In genomic region chr2:200252661-200253067, GRCh38 we compare ENCODE assay signal across 13 cellular contexts. TPM values are rescaled to one million over a fixed set of nuclear protein-coding genes. Genes with fewer than 3 reads are reported as not detected.
DNase-seq lines count a peak whose midpoint lies in the region; FAIRE-seq and TF ChIP-seq lines count a peak whose summit lies in the region.
"Had no signal": no experiment of that assay in that cellular context is flagged by ENCODE, and none has a peak within 500 bp of the region (broad histone marks: within the 10 kb centered on the region; RNA-seq: fewer than 3 reads in every experiment).

No MANE protein-coding gene starts in this region.

- no peak overlapping the region for H3K27ac ChIP-seq in keratinocyte (ENCODE audit: control insufficient read depth, insufficient read depth, low read length)
- H3K27ac ChIP-seq in testis, result no peak overlapping the region
- H3K27ac ChIP-seq: SK-N-MC had no signal

- H3K27me3 ChIP-seq in bronchial epithelial cell (ENCODE audit: control insufficient read depth, insufficient read depth, low read length) (no peaks in the 10 kb centered on the region), keratinocyte (ENCODE audit: control insufficient read depth, extremely low read depth, insufficient read depth, low read length) (no peaks in the 10 kb centered on the region), testis (no peaks in the 10 kb centered on the region)

- H3K4me3 ChIP-seq in bronchial epithelial cell (ENCODE audit: low read depth, low read length) (no peak overlapping the region), keratinocyte (ENCODE audit: control insufficient read depth in 2 of 3, extremely low read depth in 1 of 3, insufficient read depth in 2 of 3, low read depth in 1 of 3, low read length in 3 of 3) (no peak overlapping the region), testis (no peak overlapping the region)
- H3K4me3 ChIP-seq: lung, SK-N-MC had no signal

- H3K4me1 ChIP-seq in keratinocyte (ENCODE audit: control insufficient read depth, extremely low read depth, insufficient read depth, low read length) (peaks cover 8% of the 10 kb centered on the region), testis (no peaks in the 10 kb centered on the region)

- FAIRE-seq in bronchial epithelial cell (lab: Jason Lieb, UNC), result no peak
- FAIRE-seq in keratinocyte (lab: Jason Lieb, UNC), result no peak

- H3K36me3 ChIP-seq in bronchial epithelial cell (ENCODE audit: control insufficient read depth, insufficient read depth, low read length) (no peaks in the 10 kb centered on the region), keratinocyte (ENCODE audit: control insufficient read depth in 2 of 2, extremely low read depth in 1 of 2, insufficient read depth in 2 of 2, low read length in 2 of 2) (no peaks in the 10 kb centered on the region), testis (ENCODE audit: low read depth, missing control alignments) (no peaks in the 10 kb centered on the region)

- dilution Hi-C loops in keratinocyte (cut with MboI; ENCODE audit: extremely low pct_ligation_motif_present, low sequenced_read_pairs), result no loop called here

- intact Hi-C loops in testis (cut with DNase I; ENCODE audit: low total_unique reads), result no loop called here

- no peak for TF ChIP-seq CTCF in bronchial epithelial cell (IDR thresholded peaks at IDR 0.05; ENCODE audit: insufficient read depth, low read length, severe bottlenecking)
- no peak for TF ChIP-seq CTCF in keratinocyte (optimal IDR thresholded peaks at IDR 0.05 in 1 of 3, IDR thresholded peaks at IDR 0.05 in 1 of 3, conservative IDR thresholded peaks at IDR 0.05 in 1 of 3; ENCODE audit: extremely low read depth in 1 of 3, insufficient read depth in 2 of 3, low read length in 3 of 3)
- TF ChIP-seq CTCF in testis (IDR thresholded peaks at IDR 0.05), result no peak
- TF ChIP-seq CTCF in GM10266 (IDR thresholded peaks at IDR 0.05; ENCODE audit: control insufficient read depth, insufficient read depth, low read depth, missing control alignments), result no peak

- no peaks in the 10 kb centered on the region for H3K9me1 ChIP-seq in keratinocyte (ENCODE audit: control insufficient read depth, extremely low read depth, insufficient read depth, low read length)

- peak; percentile 3 for DNase-seq in HS-27A (ENCODE audit: low read depth)
- DNase-seq in bronchial epithelial cell (ENCODE audit: low read depth), result peak; percentile 57
- DNase-seq in keratinocyte (ENCODE audit: low read depth, low spot score), result no peak
- peak; percentile 89 for DNase-seq in stromal cell of bone marrow (ENCODE audit: low read depth)
- DNase-seq in testis, result no peak
- no peak for DNase-seq in GM10266 (ENCODE audit: extremely low spot score)
- no peak for DNase-seq in pons (ENCODE audit: low spot score)
- DNase-seq: activated CD4-positive, alpha-beta T cell treated with anti-CD3 and anti-CD28 coated beads, Interleukin-2, amount 50 U/mL, for 48 hours; activated naive CD8-positive, alpha-beta T cell treated with anti-CD3 and anti-CD28 coated beads for 36 hours; DMS79 treated with DMSO at 0.1 percent for 48 hours; erythroblast had no signal

- H4K20me1 ChIP-seq in keratinocyte (ENCODE audit: control insufficient read depth, extremely low read depth, insufficient read depth, low read length), result no peaks in the 10 kb centered on the region

- peak overlapping the region; percentile 12 for H2AFZ ChIP-seq in keratinocyte (ENCODE audit: control insufficient read depth, low read length)

- H3K9me3 ChIP-seq in keratinocyte (ENCODE audit: control insufficient read depth, low read depth, low read length) (no peaks in the 10 kb centered on the region), testis (no peaks in the 10 kb centered on the region)

- no peak for TF ChIP-seq POLR2A in testis (IDR thresholded peaks at IDR 0.05)

- no peaks in the 10 kb centered on the region for H3K79me2 ChIP-seq in keratinocyte (ENCODE audit: control insufficient read depth, insufficient read depth, low read length)

- 34 to 41% methylated on average over 3 of the region's 3 CpGs for WGBS in testis, 2 donors

- no peak overlapping the region for H3K9ac ChIP-seq in keratinocyte (ENCODE audit: control insufficient read depth, extremely low read depth, insufficient read depth, low read length)

- H3K4me2 ChIP-seq in keratinocyte (ENCODE audit: control insufficient read depth, extremely low read depth, insufficient read depth, low read depth, low read length), result no peak overlapping the region

RNA-seq across cellular contexts. Expression of gene SPATS2L, which starts 53.8 kb away (rescaled TPM):
- total RNA-seq in bronchial epithelial cell (37.6 and 56.3 TPM in 2 replicates), testis (10 to 100 TPM; 49.7 to 52.9 TPM)
- polyA plus RNA-seq in keratinocyte (80.2 to 125 TPM (median 95.3 TPM) in 3 replicates), testis (ENCODE audit: insufficient read depth, low read depth, low replicate concordance) (67.6 TPM)
- polyA plus RNA-seq in keratinocyte (2011; ENCODE audit: low read depth), result 164 TPM
- 91.4 and 123 TPM in 2 replicates for polyA plus RNA-seq in keratinocyte (2011; cell fraction: cytosol; rRNA removed)
- 58.8 and 65.8 TPM in 2 replicates for polyA plus RNA-seq in keratinocyte (2011; cell fraction: nucleus; rRNA removed)
- polyA plus RNA-seq in keratinocyte (2012; ENCODE audit: low replicate concordance), result 66.1 and 86.1 TPM in 2 replicates
- 28.6 to 83.5 TPM (median 82.7 TPM) in 3 replicates for polyA minus RNA-seq in keratinocyte
- 77.3 TPM for polyA minus RNA-seq in keratinocyte (2011; cell fraction: cytosol; rRNA and poly(A)+ RNA removed)
- polyA minus RNA-seq in keratinocyte (2011; cell fraction: nucleus; rRNA and poly(A)+ RNA removed), result 34.2 and 61.2 TPM in 2 replicates

Comparison
In these comparisons a context has a peak if more than half of its experiments do, and no peak if none do; other contexts are left out.
1. DNase-seq: peak in HS-27A (single experiment), bronchial epithelial cell (single experiment) and stromal cell of bone marrow (single experiment); none in keratinocyte (single experiment), testis (single experiment), GM10266 (single experiment) and pons (single experiment).